In genomic region chr6:3841066-3841454, GRCh38 we compare ENCODE assay signal across 1 cellular context.
TF ChIP-seq lines count a peak whose summit lies in the region.

No MANE protein-coding gene starts in this region.

TF ChIP-seq in HepG2, 621 proteins besides CTCF, POLR2A, EP300 and RAD21 (continued from another document and continues in another):
- TF ChIP-seq NR0B2 (CRISPR knock-in tag; IDR thresholded peaks at IDR 0.05) (no peak), STAG1 (CRISPR knock-in tag; IDR thresholded peaks at IDR 0.05) (peak; percentile 17; the same call in 1 of the 2 replicates), ZNF331 (CRISPR knock-in tag; IDR thresholded peaks at IDR 0.05) (peak; percentile 95), ZNF501 (CRISPR knock-in tag; IDR thresholded peaks at IDR 0.05) (no peak), RXRB (CRISPR knock-in tag; IDR thresholded peaks at IDR 0.05; ENCODE audit: borderline replicate concordance) (peak; percentile 91), FOXJ3 (CRISPR knock-in tag; IDR thresholded peaks at IDR 0.05; ENCODE audit: borderline replicate concordance) (peak; percentile 92), KAT8 (CRISPR knock-in tag; IDR thresholded peaks at IDR 0.05) (0 out of 2 replicates have a peak, but pooled peaks have one; percentile 13), KMT2A (CRISPR knock-in tag; IDR thresholded peaks at IDR 0.05) (no peak; the same call in 1 of the 2 replicates), SIN3B (IDR thresholded peaks at IDR 0.05; ENCODE audit: low read length) (no peak), RBAK (CRISPR knock-in tag; IDR thresholded peaks at IDR 0.05) (no peak), ARID5B (CRISPR knock-in tag; IDR thresholded peaks at IDR 0.05) (peak; percentile 95), MIER3 (CRISPR knock-in tag; IDR thresholded peaks at IDR 0.05; ENCODE audit: borderline replicate concordance) (peak; percentile 76; the same call in 1 of the 2 replicates), ZNF639 (CRISPR knock-in tag; conservative IDR thresholded peaks at IDR 0.05) (0 out of 2 replicates have a peak, but pooled peaks have one; percentile 31), KDM6A (CRISPR knock-in tag; IDR thresholded peaks at IDR 0.05; ENCODE audit: low read depth) (peak; percentile 41; the same call in 1 of the 2 replicates), MAFG (CRISPR knock-in tag; IDR thresholded peaks at IDR 0.05) (peak; percentile 76), ZNF614 (CRISPR knock-in tag; IDR thresholded peaks at IDR 0.05; ENCODE audit: borderline replicate concordance) (peak; percentile 70; the same call in 1 of the 2 replicates), MEF2D (CRISPR knock-in tag; IDR thresholded peaks at IDR 0.05) (peak; percentile 31; the same call in 1 of the 2 replicates), ZBTB25 (CRISPR knock-in tag; IDR thresholded peaks at IDR 0.05) (peak; percentile 58; the same call in 1 of the 2 replicates), RFX5 (IDR thresholded peaks at IDR 0.05; ENCODE audit: low read depth, low read length) (peak; percentile 53; the same call in 1 of the 2 replicates), IRF1 (CRISPR knock-in tag; IDR thresholded peaks at IDR 0.05; ENCODE audit: low read depth) (no peak), ZNF569 (CRISPR knock-in tag; IDR thresholded peaks at IDR 0.05; ENCODE audit: borderline replicate concordance) (0 out of 2 replicates have a peak, but pooled peaks have one; percentile 21), ZBTB10 (CRISPR knock-in tag; IDR thresholded peaks at IDR 0.05; ENCODE audit: borderline replicate concordance) (peak; percentile 82; the same call in 1 of the 2 replicates), NCOR1 (IDR thresholded peaks at IDR 0.05; ENCODE audit: borderline replicate concordance, low read length) (no peak), ZNF20 (CRISPR knock-in tag; IDR thresholded peaks at IDR 0.05) (peak; percentile 25; the same call in 1 of the 2 replicates), MBD4 (IDR thresholded peaks at IDR 0.05; ENCODE audit: borderline replicate concordance, low read length) (peak; percentile 34; the same call in 1 of the 2 replicates), HNF4A (CRISPR knock-in tag; IDR thresholded peaks at IDR 0.05) (peak; percentile 78), PITX1 (CRISPR knock-in tag; IDR thresholded peaks at IDR 0.05) (peak; percentile 72), POGZ (CRISPR knock-in tag; IDR thresholded peaks at IDR 0.05) (peak; percentile 74; the same call in 1 of the 2 replicates), TBX2 (CRISPR knock-in tag; IDR thresholded peaks at IDR 0.05; ENCODE audit: borderline replicate concordance) (peak; percentile 18; the same call in 1 of the 2 replicates), GABPA (IDR thresholded peaks at IDR 0.05; ENCODE audit: low read depth, low read length) (no peak), GABPA (CRISPR knock-in tag; IDR thresholded peaks at IDR 0.05; ENCODE audit: low read depth) (peak; percentile 21; the same call in 1 of the 2 replicates), ZNF792 (CRISPR knock-in tag; IDR thresholded peaks at IDR 0.05) (0 out of 2 replicates have a peak, but pooled peaks have one; percentile 57), HOXA3 (CRISPR knock-in tag; IDR thresholded peaks at IDR 0.05) (peak; percentile 79), REXO4 (CRISPR knock-in tag; IDR thresholded peaks at IDR 0.05; ENCODE audit: borderline replicate concordance) (no peak), HBP1 (CRISPR knock-in tag; IDR thresholded peaks at IDR 0.05; ENCODE audit: low read depth) (peak; percentile 80; the same call in 1 of the 2 replicates), PRMT3 (CRISPR knock-in tag; IDR thresholded peaks at IDR 0.05; ENCODE audit: borderline replicate concordance, low read depth) (no peak), SP2 (CRISPR knock-in tag; IDR thresholded peaks at IDR 0.05) (no peak), ZSCAN9 (CRISPR knock-in tag; IDR thresholded peaks at IDR 0.05; ENCODE audit: borderline replicate concordance) (peak; percentile 82; the same call in 1 of the 2 replicates), NR2F6 (IDR thresholded peaks at IDR 0.05) (peak; percentile 73), NR2F6 (CRISPR knock-in tag; IDR thresholded peaks at IDR 0.05) (peak; percentile 59; the same call in 1 of the 2 replicates), RCOR2 (CRISPR knock-in tag; IDR thresholded peaks at IDR 0.05) (peak; percentile 89), ZNF17 (CRISPR knock-in tag; IDR thresholded peaks at IDR 0.05) (no peak), ZNF275 (CRISPR knock-in tag; IDR thresholded peaks at IDR 0.05; ENCODE audit: borderline replicate concordance) (no peak), ELF3 (CRISPR knock-in tag; IDR thresholded peaks at IDR 0.05) (peak; percentile 84), GFI1 (CRISPR knock-in tag; IDR thresholded peaks at IDR 0.05; ENCODE audit: borderline replicate concordance) (0 out of 2 replicates have a peak, but pooled peaks have one; percentile 15), ZEB1 (IDR thresholded peaks at IDR 0.05; ENCODE audit: insufficient replicate concordance, low read depth) (peak; percentile 44), SP1 (IDR thresholded peaks at IDR 0.05) (no peak), SP1 (CRISPR knock-in tag; IDR thresholded peaks at IDR 0.05) (peak; percentile 21; the same call in 1 of the 2 replicates), ZFP82 (CRISPR knock-in tag; IDR thresholded peaks at IDR 0.05; ENCODE audit: borderline replicate concordance) (no peak), ZNF263 (CRISPR knock-in tag; IDR thresholded peaks at IDR 0.05) (peak; percentile 43; the same call in 1 of the 2 replicates), HIVEP1 (CRISPR knock-in tag; IDR thresholded peaks at IDR 0.05) (no peak), ZMYM4 (CRISPR knock-in tag; IDR thresholded peaks at IDR 0.05) (peak; percentile 36; the same call in 1 of the 2 replicates), KAT2B (IDR thresholded peaks at IDR 0.05; ENCODE audit: borderline replicate concordance, low read depth, low read length) (no peak), ZSCAN20 (CRISPR knock-in tag; IDR thresholded peaks at IDR 0.05; ENCODE audit: borderline replicate concordance) (no peak), ZNF580 (CRISPR knock-in tag; IDR thresholded peaks at IDR 0.05; ENCODE audit: borderline replicate concordance, low read depth) (peak; percentile 27; the same call in 1 of the 2 replicates)
- TF ChIP-seq, protein P1, sequence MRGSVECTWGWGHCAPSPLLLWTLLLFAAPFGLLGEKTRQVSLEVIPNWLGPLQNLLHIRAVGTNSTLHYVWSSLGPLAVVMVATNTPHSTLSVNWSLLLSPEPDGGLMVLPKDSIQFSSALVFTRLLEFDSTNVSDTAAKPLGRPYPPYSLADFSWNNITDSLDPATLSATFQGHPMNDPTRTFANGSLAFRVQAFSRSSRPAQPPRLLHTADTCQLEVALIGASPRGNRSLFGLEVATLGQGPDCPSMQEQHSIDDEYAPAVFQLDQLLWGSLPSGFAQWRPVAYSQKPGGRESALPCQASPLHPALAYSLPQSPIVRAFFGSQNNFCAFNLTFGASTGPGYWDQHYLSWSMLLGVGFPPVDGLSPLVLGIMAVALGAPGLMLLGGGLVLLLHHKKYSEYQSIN (CRISPR knock-in tag; IDR thresholded peaks at IDR 0.05; ENCODE audit: borderline replicate concordance), result no peak
